8 cellular contexts compared by ENCODE assay signal in genomic region chr15:40894689-40895308, GRCh38. TPM values are rescaled to one million over a fixed set of nuclear protein-coding genes. Genes with fewer than 3 reads are reported as not detected.
DNase-seq lines count a peak whose midpoint lies in the region; ATAC-seq and TF ChIP-seq lines count a peak whose summit lies in the region.

No MANE protein-coding gene starts in this region.

- H3K36me3 Mint-ChIP-seq in CD4-positive, CD25-positive, alpha-beta regulatory T cell: peaks cover 9% of the 10 kb centered on the region
- peaks cover 2% of the 10 kb centered on the region for H3K36me3 Mint-ChIP-seq in T-helper 17 cell (ENCODE audit: low read depth)

- ATAC-seq in CD4-positive, CD25-positive, alpha-beta regulatory T cell (ENCODE audit: low read depth in 2 of 2): peak; percentile 44 to 47
- ATAC-seq in GM19324 (IDR thresholded peaks at IDR 0.05; ENCODE audit: low FRiP score, unreplicated experiment): peak; percentile 19
- peak; percentile 58 for ATAC-seq in T-helper 17 cell

- TF ChIP-seq CTCF in astrocyte of the spinal cord (IDR thresholded peaks at IDR 0.05; ENCODE audit: low read depth, low read length): peak; percentile 66

- H3K27me3 ChIP-seq in CD4-positive, CD25-positive, alpha-beta regulatory T cell (ENCODE audit: control insufficient read depth, insufficient read depth, low read length): no peaks in the 10 kb centered on the region
- H3K27me3 ChIP-seq in iPS-15b (ENCODE audit: control insufficient read depth, insufficient read depth, low read length): peaks cover 10% of the 10 kb centered on the region

- peaks cover 5 to 48% (median 26%) of the 10 kb centered on the region in 4 donors for H3K4me1 Mint-ChIP-seq in CD4-positive, CD25-positive, alpha-beta regulatory T cell
- peaks cover 29% of the 10 kb centered on the region for H3K4me1 Mint-ChIP-seq in T-helper 17 cell

- peak overlapping the region; percentile 82 for H3K27ac ChIP-seq in CD4-positive, CD25-positive, alpha-beta regulatory T cell (ENCODE audit: insufficient read depth, low read length, poor library complexity, severe bottlenecking)
- H3K27ac ChIP-seq in skin epidermis: peak overlapping the region; percentile 49 to 95 (median 85)

- no peaks in the 10 kb centered on the region for H3K9me3 Mint-ChIP-seq in CD4-positive, CD25-positive, alpha-beta regulatory T cell

- H3K4me1 ChIP-seq in CD4-positive, CD25-positive, alpha-beta regulatory T cell (ENCODE audit: control insufficient read depth, insufficient read depth, low read length, poor library complexity, severe bottlenecking): peaks cover 22% of the 10 kb centered on the region
- peaks cover 3% of the 10 kb centered on the region for H3K4me1 ChIP-seq in iPS-15b (ENCODE audit: control insufficient read depth, insufficient read depth, low read length)

- peak; percentile 52 to 80 (median 64) for DNase-seq in CD4-positive, CD25-positive, alpha-beta regulatory T cell
- DNase-seq in Jurkat, Clone E6-1 (ENCODE audit: low read depth, low spot score): peak; percentile 71
- DNase-seq in T-helper 17 cell (peak; percentile 35 to 50 (median 42)), astrocyte of the spinal cord (ENCODE audit: low read depth, low spot score) (peak; percentile 68), DMS153 (lab: John Stamatoyannopoulos, UW) (no peak)

- H3K36me3 ChIP-seq in CD4-positive, CD25-positive, alpha-beta regulatory T cell (ENCODE audit: control insufficient read depth, insufficient read depth, low read length): peaks cover 17% of the 10 kb centered on the region
- H3K36me3 ChIP-seq in iPS-15b (ENCODE audit: control insufficient read depth, insufficient read depth, low read length): peaks cover 23% of the 10 kb centered on the region

- peaks cover 4% of the 10 kb centered on the region for H3K27me3 Mint-ChIP-seq in CD4-positive, CD25-positive, alpha-beta regulatory T cell
- H3K27me3 Mint-ChIP-seq in T-helper 17 cell: no peaks in the 10 kb centered on the region

- H3K9me3 ChIP-seq in CD4-positive, CD25-positive, alpha-beta regulatory T cell (ENCODE audit: control insufficient read depth in 2 of 2, low read length in 2 of 2): no peaks in the 10 kb centered on the region
- H3K9me3 ChIP-seq in T-helper 17 cell (ENCODE audit: control insufficient read depth, low read length, poor library complexity, severe bottlenecking) (no peaks in the 10 kb centered on the region), iPS-15b (ENCODE audit: control insufficient read depth, insufficient read depth, low read length) (no peaks in the 10 kb centered on the region)

- H3K27ac Mint-ChIP-seq in CD4-positive, CD25-positive, alpha-beta regulatory T cell: peak overlapping the region in 2 of 3 donors; percentile 99
- H3K27ac Mint-ChIP-seq in T-helper 17 cell: peak overlapping the region; percentile 98

- H3K4me3 Mint-ChIP-seq in CD4-positive, CD25-positive, alpha-beta regulatory T cell: peak overlapping the region; percentile 97 to 99 (median 99)
- peak overlapping the region; percentile 100 for H3K4me3 Mint-ChIP-seq in T-helper 17 cell

- H3K9ac ChIP-seq in iPS-15b (ENCODE audit: low read depth, low read length): peak overlapping the region; percentile 91

- peak overlapping the region; percentile 81 for H3K4me3 ChIP-seq in CD4-positive, CD25-positive, alpha-beta regulatory T cell (ENCODE audit: low read depth, low read length)
- peak overlapping the region; percentile 89 for H3K4me3 ChIP-seq in Jurkat, Clone E6-1 (ENCODE audit: low read length)
- H3K4me3 ChIP-seq in astrocyte of the spinal cord (ENCODE audit: low read depth, low read length) (peak overlapping the region; percentile 95), iPS-15b (ENCODE audit: low read depth, low read length) (peak overlapping the region; percentile 96), skin epidermis (peak overlapping the region; percentile 57 to 96 (median 79))

- in situ Hi-C loops in astrocyte of the spinal cord (cut with HindIII; ENCODE audit: low sequenced_read_pairs): no loop called here

RNA-seq across cellular contexts. Expression of gene VPS18, which starts 0.5 kb away (rescaled TPM):
- total RNA-seq in CD4-positive, CD25-positive, alpha-beta regulatory T cell: 26.4 TPM
- polyA plus RNA-seq in CD4-positive, CD25-positive, alpha-beta regulatory T cell: 10 to 100 TPM; 19.5 to 26.5 (median 22.4) TPM
- 14.6 TPM for polyA plus RNA-seq in Jurkat, Clone E6-1 (2012; ENCODE audit: insufficient read depth, insufficient read length)
- total RNA-seq in T-helper 17 cell: 10 to 100 TPM; 13.6 to 18.4 TPM

RNA-seq across cellular contexts. Expression of gene RHOV, which starts 20.8 kb away (rescaled TPM):
- not detected for total RNA-seq in CD4-positive, CD25-positive, alpha-beta regulatory T cell
- under 1 TPM in 1 of 4 donors, not detected in 3; 0.09 TPM for polyA plus RNA-seq in CD4-positive, CD25-positive, alpha-beta regulatory T cell
- 3.1 TPM for polyA plus RNA-seq in Jurkat, Clone E6-1 (2012; ENCODE audit: insufficient read depth, insufficient read length)
- under 1 TPM in 1 of 2 donors, not detected in 1; 0.18 TPM for total RNA-seq in T-helper 17 cell

RNA-seq across cellular contexts. Expression of gene DLL4, which starts 34.3 kb away (rescaled TPM):
- total RNA-seq in CD4-positive, CD25-positive, alpha-beta regulatory T cell: not detected
- polyA plus RNA-seq in CD4-positive, CD25-positive, alpha-beta regulatory T cell: not detected
- polyA plus RNA-seq in Jurkat, Clone E6-1 (2012; ENCODE audit: insufficient read depth, insufficient read length): not detected
- not detected for total RNA-seq in T-helper 17 cell

RNA-seq across cellular contexts. Expression of gene SPINT1, which starts 51.0 kb away (rescaled TPM):
- 2.1 TPM for total RNA-seq in CD4-positive, CD25-positive, alpha-beta regulatory T cell
- polyA plus RNA-seq in CD4-positive, CD25-positive, alpha-beta regulatory T cell: 1 to 10 TPM in 3 of 4 donors, under 1 TPM in 1; 0.63 to 1.9 (median 1.8) TPM
- 16.7 TPM for polyA plus RNA-seq in Jurkat, Clone E6-1 (2012; ENCODE audit: insufficient read depth, insufficient read length)
- 1 to 10 TPM; 2.5 to 4.1 TPM for total RNA-seq in T-helper 17 cell

RNA-seq across cellular contexts. Expression of gene CHAC1, which starts 58.5 kb away (rescaled TPM):
- 0.64 TPM for total RNA-seq in CD4-positive, CD25-positive, alpha-beta regulatory T cell
- under 1 TPM in 2 of 4 donors, not detected in 2; 0.26 to 0.45 TPM for polyA plus RNA-seq in CD4-positive, CD25-positive, alpha-beta regulatory T cell
- 4.5 TPM for polyA plus RNA-seq in Jurkat, Clone E6-1 (2012; ENCODE audit: insufficient read depth, insufficient read length)
- under 1 TPM; 0.35 to 0.70 TPM for total RNA-seq in T-helper 17 cell
